In the genomic region with DNA sequence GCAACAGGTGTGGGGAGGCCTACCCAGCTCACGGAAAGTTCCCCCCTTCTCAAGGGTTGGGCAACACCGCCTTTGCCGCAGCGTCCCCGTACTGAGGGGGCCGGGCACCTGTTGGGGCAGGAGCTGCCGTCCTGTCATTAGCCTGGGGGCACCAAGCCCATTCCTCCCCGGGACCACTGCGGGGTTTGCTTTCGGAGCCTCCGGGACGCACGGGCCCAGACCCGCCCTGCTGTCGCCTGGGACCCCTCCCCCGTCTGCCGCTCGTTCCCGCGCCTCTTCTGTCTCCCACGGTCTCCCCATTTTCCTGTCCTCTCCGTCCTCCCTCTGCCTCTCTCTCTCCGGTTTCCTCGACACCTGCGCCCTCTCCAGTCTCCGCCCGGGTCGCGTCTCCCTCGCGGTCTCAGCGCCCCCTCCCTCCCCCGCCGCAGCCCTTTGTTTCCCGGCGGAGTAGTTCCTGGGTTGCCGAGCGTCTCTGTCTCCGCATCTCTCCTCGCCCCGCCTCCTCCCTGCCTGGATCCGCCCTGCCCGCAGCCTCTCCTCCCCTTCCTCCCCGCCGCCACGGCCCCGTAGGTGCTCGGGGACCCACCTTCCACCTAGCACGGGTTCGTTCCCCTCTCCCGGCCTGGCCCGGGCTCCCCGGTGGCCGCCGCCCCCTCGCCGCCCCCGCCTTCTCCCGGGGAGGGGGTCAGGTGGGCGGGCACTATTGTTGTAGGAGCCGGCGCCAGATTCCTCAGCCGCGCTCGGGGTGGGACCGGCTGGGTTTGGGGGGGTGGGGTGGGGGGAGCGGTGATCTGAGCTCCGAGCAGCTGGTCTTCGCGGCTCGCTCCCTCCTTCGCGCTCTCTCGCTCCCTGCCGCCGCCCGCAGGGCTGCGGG, we compare ENCODE assay signal across 1 cellular context.
TF ChIP-seq lines count a peak whose summit lies in the region.

A gene (plus strand): TSS at position 540 of the 874 bp plus-strand sequence. CDS start 434 bp downstream, outside the sequence.

TF ChIP-seq in HEK293, 187 proteins besides CTCF, POLR2A, EP300 and RAD21 (continued from another document and continues in another):
- TF ChIP-seq ZNF184 (tag by site-specific recombination; IDR thresholded peaks at IDR 0.05) (no peak), ZNF529 (tag by site-specific recombination; IDR thresholded peaks at IDR 0.05; ENCODE audit: insufficient replicate concordance) (no peak), ZNF221 (tag by site-specific recombination; IDR thresholded peaks at IDR 0.05; ENCODE audit: borderline replicate concordance) (no peak), ZNF664 (tag by site-specific recombination; IDR thresholded peaks at IDR 0.05) (no peak), ZXDB (tag by site-specific recombination; IDR thresholded peaks at IDR 0.05) (peak; percentile 99), ZBTB21 (tag by site-specific recombination; IDR thresholded peaks at IDR 0.05) (no peak), SETDB1 (IDR thresholded peaks at IDR 0.05; ENCODE audit: insufficient read length, low read length) (no peak), ZNF677 (tag by site-specific recombination; IDR thresholded peaks at IDR 0.05) (no peak), ZNF37A (tag by site-specific recombination; IDR thresholded peaks at IDR 0.05) (no peak), ZNF560 (tag by site-specific recombination; IDR thresholded peaks at IDR 0.05; ENCODE audit: borderline replicate concordance) (no peak), ZNF549 (tag by site-specific recombination; IDR thresholded peaks at IDR 0.05) (no peak), ZFP3 (tag by site-specific recombination; IDR thresholded peaks at IDR 0.05; ENCODE audit: low read depth) (no peak), ZNF394 (tag by site-specific recombination; IDR thresholded peaks at IDR 0.05; ENCODE audit: borderline replicate concordance) (no peak; the same call in 1 of the 2 replicates), BCL11A (tag by site-specific recombination; IDR thresholded peaks at IDR 0.05; ENCODE audit: low read depth) (no peak), ZNF777 (tag by site-specific recombination; IDR thresholded peaks at IDR 0.05; ENCODE audit: borderline replicate concordance) (0 out of 2 replicates have a peak, but pooled peaks have one; percentile 66), ZNF585B (tag by site-specific recombination; IDR thresholded peaks at IDR 0.05) (no peak), ZNF785 (tag by site-specific recombination; IDR thresholded peaks at IDR 0.05) (no peak), ZNF433 (tag by site-specific recombination; IDR thresholded peaks at IDR 0.05; ENCODE audit: low read depth) (no peak), ZNF324 (tag by site-specific recombination; IDR thresholded peaks at IDR 0.05) (no peak), ZNF830 (tag by site-specific recombination; IDR thresholded peaks at IDR 0.05; ENCODE audit: low read depth) (no peak), ZNF302 (tag by site-specific recombination; IDR thresholded peaks at IDR 0.05; ENCODE audit: low read depth) (no peak), ZNF214 (tag by site-specific recombination; IDR thresholded peaks at IDR 0.05; ENCODE audit: borderline replicate concordance) (no peak), REPIN1 (tag by site-specific recombination; IDR thresholded peaks at IDR 0.05; ENCODE audit: low read depth) (no peak), ZNF19 (tag by site-specific recombination; IDR thresholded peaks at IDR 0.05; ENCODE audit: low read depth) (no peak), ZNF747 (tag by site-specific recombination; IDR thresholded peaks at IDR 0.05) (no peak), ZNF274 (IDR thresholded peaks at IDR 0.05; ENCODE audit: low read length) (no peak), ZNF274 (tag by site-specific recombination; IDR thresholded peaks at IDR 0.05; ENCODE audit: borderline replicate concordance) (no peak), ZFP69B (tag by site-specific recombination; IDR thresholded peaks at IDR 0.05) (peak; percentile 86), ZNF132 (tag by site-specific recombination; IDR thresholded peaks at IDR 0.05; ENCODE audit: borderline replicate concordance) (no peak), ZNF558 (tag by site-specific recombination; IDR thresholded peaks at IDR 0.05) (no peak), ZNF510 (tag by site-specific recombination; IDR thresholded peaks at IDR 0.05; ENCODE audit: insufficient replicate concordance) (no peak), PRDM1 (tag by site-specific recombination; IDR thresholded peaks at IDR 0.05) (no peak), ZNF155 (tag by site-specific recombination; IDR thresholded peaks at IDR 0.05) (no peak)
- TF ChIP-seq, protein P1, sequence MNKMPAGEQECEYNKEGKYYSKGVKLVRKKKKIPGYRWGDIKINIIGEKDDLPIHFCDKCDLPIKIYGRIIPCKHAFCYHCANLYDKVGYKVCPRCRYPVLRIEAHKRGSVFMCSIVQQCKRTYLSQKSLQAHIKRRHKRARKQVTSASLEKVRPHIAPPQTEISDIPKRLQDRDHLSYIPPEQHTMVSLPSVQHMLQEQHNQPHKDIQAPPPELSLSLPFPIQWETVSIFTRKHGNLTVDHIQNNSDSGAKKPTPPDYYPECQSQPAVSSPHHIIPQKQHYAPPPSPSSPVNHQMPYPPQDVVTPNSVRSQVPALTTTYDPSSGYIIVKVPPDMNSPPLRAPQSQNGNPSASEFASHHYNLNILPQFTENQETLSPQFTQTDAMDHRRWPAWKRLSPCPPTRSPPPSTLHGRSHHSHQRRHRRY (tag by site-specific recombination; IDR thresholded peaks at IDR 0.05), result no peak
- TF ChIP-seq, protein P2, sequence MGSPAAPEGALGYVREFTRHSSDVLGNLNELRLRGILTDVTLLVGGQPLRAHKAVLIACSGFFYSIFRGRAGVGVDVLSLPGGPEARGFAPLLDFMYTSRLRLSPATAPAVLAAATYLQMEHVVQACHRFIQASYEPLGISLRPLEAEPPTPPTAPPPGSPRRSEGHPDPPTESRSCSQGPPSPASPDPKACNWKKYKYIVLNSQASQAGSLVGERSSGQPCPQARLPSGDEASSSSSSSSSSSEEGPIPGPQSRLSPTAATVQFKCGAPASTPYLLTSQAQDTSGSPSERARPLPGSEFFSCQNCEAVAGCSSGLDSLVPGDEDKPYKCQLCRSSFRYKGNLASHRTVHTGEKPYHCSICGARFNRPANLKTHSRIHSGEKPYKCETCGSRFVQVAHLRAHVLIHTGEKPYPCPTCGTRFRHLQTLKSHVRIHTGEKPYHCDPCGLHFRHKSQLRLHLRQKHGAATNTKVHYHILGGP (tag by site-specific recombination; IDR thresholded peaks at IDR 0.05), result no peak
- TF ChIP-seq, protein P3, sequence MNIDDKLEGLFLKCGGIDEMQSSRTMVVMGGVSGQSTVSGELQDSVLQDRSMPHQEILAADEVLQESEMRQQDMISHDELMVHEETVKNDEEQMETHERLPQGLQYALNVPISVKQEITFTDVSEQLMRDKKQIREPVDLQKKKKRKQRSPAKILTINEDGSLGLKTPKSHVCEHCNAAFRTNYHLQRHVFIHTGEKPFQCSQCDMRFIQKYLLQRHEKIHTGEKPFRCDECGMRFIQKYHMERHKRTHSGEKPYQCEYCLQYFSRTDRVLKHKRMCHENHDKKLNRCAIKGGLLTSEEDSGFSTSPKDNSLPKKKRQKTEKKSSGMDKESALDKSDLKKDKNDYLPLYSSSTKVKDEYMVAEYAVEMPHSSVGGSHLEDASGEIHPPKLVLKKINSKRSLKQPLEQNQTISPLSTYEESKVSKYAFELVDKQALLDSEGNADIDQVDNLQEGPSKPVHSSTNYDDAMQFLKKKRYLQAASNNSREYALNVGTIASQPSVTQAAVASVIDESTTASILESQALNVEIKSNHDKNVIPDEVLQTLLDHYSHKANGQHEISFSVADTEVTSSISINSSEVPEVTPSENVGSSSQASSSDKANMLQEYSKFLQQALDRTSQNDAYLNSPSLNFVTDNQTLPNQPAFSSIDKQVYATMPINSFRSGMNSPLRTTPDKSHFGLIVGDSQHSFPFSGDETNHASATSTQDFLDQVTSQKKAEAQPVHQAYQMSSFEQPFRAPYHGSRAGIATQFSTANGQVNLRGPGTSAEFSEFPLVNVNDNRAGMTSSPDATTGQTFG (tag by site-specific recombination; IDR thresholded peaks at IDR 0.05; ENCODE audit: borderline replicate concordance), result no peak
- TF ChIP-seq, protein P4, sequence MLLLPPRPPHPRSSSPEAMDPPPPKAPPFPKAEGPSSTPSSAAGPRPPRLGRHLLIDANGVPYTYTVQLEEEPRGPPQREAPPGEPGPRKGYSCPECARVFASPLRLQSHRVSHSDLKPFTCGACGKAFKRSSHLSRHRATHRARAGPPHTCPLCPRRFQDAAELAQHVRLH (tag by site-specific recombination; IDR thresholded peaks at IDR 0.05), result no peak
- TF ChIP-seq, protein P5, sequence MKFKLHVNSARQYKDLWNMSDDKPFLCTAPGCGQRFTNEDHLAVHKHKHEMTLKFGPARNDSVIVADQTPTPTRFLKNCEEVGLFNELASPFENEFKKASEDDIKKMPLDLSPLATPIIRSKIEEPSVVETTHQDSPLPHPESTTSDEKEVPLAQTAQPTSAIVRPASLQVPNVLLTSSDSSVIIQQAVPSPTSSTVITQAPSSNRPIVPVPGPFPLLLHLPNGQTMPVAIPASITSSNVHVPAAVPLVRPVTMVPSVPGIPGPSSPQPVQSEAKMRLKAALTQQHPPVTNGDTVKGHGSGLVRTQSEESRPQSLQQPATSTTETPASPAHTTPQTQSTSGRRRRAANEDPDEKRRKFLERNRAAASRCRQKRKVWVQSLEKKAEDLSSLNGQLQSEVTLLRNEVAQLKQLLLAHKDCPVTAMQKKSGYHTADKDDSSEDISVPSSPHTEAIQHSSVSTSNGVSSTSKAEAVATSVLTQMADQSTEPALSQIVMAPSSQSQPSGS (tag by site-specific recombination; IDR thresholded peaks at IDR 0.05; ENCODE audit: low read depth), result no peak
- TF ChIP-seq, protein P6, sequence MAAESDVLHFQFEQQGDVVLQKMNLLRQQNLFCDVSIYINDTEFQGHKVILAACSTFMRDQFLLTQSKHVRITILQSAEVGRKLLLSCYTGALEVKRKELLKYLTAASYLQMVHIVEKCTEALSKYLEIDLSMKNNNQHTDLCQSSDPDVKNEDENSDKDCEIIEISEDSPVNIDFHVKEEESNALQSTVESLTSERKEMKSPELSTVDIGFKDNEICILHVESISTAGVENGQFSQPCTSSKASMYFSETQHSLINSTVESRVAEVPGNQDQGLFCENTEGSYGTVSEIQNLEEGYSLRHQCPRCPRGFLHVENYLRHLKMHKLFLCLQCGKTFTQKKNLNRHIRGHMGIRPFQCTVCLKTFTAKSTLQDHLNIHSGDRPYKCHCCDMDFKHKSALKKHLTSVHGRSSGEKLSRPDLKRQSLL (tag by site-specific recombination; IDR thresholded peaks at IDR 0.05), result no peak
- TF ChIP-seq, protein P7, sequence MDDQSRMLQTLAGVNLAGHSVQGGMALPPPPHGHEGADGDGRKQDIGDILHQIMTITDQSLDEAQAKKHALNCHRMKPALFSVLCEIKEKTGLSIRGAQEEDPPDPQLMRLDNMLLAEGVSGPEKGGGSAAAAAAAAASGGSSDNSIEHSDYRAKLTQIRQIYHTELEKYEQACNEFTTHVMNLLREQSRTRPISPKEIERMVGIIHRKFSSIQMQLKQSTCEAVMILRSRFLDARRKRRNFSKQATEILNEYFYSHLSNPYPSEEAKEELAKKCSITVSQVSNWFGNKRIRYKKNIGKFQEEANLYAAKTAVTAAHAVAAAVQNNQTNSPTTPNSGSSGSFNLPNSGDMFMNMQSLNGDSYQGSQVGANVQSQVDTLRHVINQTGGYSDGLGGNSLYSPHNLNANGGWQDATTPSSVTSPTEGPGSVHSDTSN (CRISPR knock-in tag; IDR thresholded peaks at IDR 0.05), result no peak
- TF ChIP-seq, protein P8, sequence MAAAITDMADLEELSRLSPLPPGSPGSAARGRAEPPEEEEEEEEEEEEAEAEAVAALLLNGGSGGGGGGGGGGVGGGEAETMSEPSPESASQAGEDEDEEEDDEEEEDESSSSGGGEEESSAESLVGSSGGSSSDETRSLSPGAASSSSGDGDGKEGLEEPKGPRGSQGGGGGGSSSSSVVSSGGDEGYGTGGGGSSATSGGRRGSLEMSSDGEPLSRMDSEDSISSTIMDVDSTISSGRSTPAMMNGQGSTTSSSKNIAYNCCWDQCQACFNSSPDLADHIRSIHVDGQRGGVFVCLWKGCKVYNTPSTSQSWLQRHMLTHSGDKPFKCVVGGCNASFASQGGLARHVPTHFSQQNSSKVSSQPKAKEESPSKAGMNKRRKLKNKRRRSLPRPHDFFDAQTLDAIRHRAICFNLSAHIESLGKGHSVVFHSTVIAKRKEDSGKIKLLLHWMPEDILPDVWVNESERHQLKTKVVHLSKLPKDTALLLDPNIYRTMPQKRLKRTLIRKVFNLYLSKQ (tag by site-specific recombination; IDR thresholded peaks at IDR 0.05; ENCODE audit: borderline replicate concordance), result no peak
- TF ChIP-seq, protein P9, sequence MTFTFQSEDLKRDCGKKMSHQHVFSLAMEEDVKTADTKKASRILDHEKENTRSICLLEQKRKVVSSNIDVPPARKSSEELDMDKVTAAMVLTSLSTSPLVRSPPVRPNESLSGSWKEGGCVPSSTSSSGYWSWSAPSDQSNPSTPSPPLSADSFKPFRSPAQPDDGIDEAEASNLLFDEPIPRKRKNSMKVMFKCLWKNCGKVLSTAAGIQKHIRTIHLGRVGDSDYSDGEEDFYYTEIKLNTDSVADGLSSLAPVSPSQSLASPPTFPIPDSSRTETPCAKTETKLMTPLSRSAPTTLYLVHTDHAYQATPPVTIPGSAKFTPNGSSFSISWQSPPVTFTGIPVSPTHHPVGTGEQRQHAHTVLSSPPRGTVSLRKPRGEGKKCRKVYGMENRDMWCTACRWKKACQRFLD (tag by site-specific recombination; IDR thresholded peaks at IDR 0.05), result no peak
- TF ChIP-seq, protein P10, sequence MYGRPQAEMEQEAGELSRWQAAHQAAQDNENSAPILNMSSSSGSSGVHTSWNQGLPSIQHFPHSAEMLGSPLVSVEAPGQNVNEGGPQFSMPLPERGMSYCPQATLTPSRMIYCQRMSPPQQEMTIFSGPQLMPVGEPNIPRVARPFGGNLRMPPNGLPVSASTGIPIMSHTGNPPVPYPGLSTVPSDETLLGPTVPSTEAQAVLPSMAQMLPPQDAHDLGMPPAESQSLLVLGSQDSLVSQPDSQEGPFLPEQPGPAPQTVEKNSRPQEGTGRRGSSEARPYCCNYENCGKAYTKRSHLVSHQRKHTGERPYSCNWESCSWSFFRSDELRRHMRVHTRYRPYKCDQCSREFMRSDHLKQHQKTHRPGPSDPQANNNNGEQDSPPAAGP (tag by site-specific recombination; IDR thresholded peaks at IDR 0.05), result peak; percentile 74
